ENCODE assay signal across 16 cellular contexts in genomic region chr14:56414231-56414630, GRCh38.
"Had no signal": no experiment of that assay in that cellular context is flagged by ENCODE, and none has a peak within 500 bp of the region (broad histone marks: within the 10 kb centered on the region; RNA-seq: fewer than 3 reads in every experiment).

No MANE protein-coding gene starts in this region.

- H3K27me3 Mint-ChIP-seq: activated CD4-positive, alpha-beta memory T cell treated with anti-CD3 and anti-CD28 coated beads, Interleukin-2, amount 10 ng/mL, durations not matched to agents 7 days and 5 days had no signal

- H3K9me3 ChIP-seq: esophagus squamous epithelium, ovary, transverse colon had no signal

- H3K27me3 ChIP-seq: cardiac muscle cell, ovary, transverse colon had no signal

- H3K27ac Mint-ChIP-seq: activated CD4-positive, alpha-beta memory T cell treated with anti-CD3 and anti-CD28 coated beads, Interleukin-2, amount 10 ng/mL, durations not matched to agents 7 days and 5 days; activated CD4-positive, alpha-beta T cell treated with anti-CD3 and anti-CD28 coated beads for 36 hours; activated naive CD4-positive, alpha-beta T cell treated with anti-CD3 and anti-CD28 coated beads, Interleukin-2, amount 50 U/mL, for 72 hours; activated T-cell treated with anti-CD3 and anti-CD28 coated beads, Interleukin-2, amount 50 U/mL, for 24 hours had no signal

- H3K36me3 Mint-ChIP-seq: activated naive CD4-positive, alpha-beta T cell treated with anti-CD3 and anti-CD28 coated beads, Interleukin-2, amount 50 U/mL, for 72 hours had no signal

- ATAC-seq: activated CD4-positive, alpha-beta T cell treated with anti-CD3 and anti-CD28 coated beads for 36 hours; activated naive CD4-positive, alpha-beta T cell treated with anti-CD3 and anti-CD28 coated beads, Interleukin-2, amount 50 U/mL, for 72 hours; left colon; sciatic nerve; stimulated activated naive CD8-positive, alpha-beta T cell treated with anti-CD3 and anti-CD28 coated beads, Interleukin-15, Interleukin-2, amounts not matched to agents 100 U/mL and 50 U/mL, for 24 hours had no signal

- H3K9me3 Mint-ChIP-seq: activated CD4-positive, alpha-beta memory T cell treated with anti-CD3 and anti-CD28 coated beads, Interleukin-2, amount 10 ng/mL, durations not matched to agents 7 days and 5 days; activated T-cell treated with anti-CD3 and anti-CD28 coated beads, Interleukin-2, amount 50 U/mL, for 24 hours had no signal

- H3K4me1 ChIP-seq: transverse colon had no signal

- FAIRE-seq: endometrium had no signal

- H3K36me3 ChIP-seq: cardiac muscle cell, esophagus squamous epithelium, ovary, transverse colon had no signal

- DNase-seq: activated CD4-positive, alpha-beta memory T cell treated with anti-CD3 and anti-CD28 coated beads, Interleukin-2, amount 10 ng/mL, durations not matched to agents 7 days and 5 days; activated CD4-positive, alpha-beta T cell treated with anti-CD3 and anti-CD28 coated beads for 36 hours; activated effector memory CD4-positive, alpha-beta T cell treated with Interleukin-2 at 50 U/mL for 16 hours; activated T-cell treated with anti-CD3 and anti-CD28 coated beads, Interleukin-2, amount 50 U/mL, for 24 hours; esophagus squamous epithelium; foreskin melanocyte; left colon; naive B cell; ovary; stimulated activated naive CD8-positive, alpha-beta T cell treated with anti-CD3 and anti-CD28 coated beads, Interleukin-15, Interleukin-2, amounts not matched to agents 100 U/mL and 50 U/mL, for 24 hours; transverse colon had no signal

- H3K4me3 ChIP-seq: cardiac muscle cell, esophagus squamous epithelium, lung, ovary, transverse colon had no signal

- H3K27ac ChIP-seq: cardiac muscle cell, esophagus squamous epithelium, ovary, transverse colon had no signal

- H3K4me3 Mint-ChIP-seq: activated CD4-positive, alpha-beta memory T cell treated with anti-CD3 and anti-CD28 coated beads, Interleukin-2, amount 10 ng/mL, durations not matched to agents 7 days and 5 days; activated CD4-positive, alpha-beta T cell treated with anti-CD3 and anti-CD28 coated beads for 36 hours; activated T-cell treated with anti-CD3 and anti-CD28 coated beads, Interleukin-2, amount 50 U/mL, for 24 hours had no signal
